In genomic region chr12:32755654-32756475, GRCh38 we compare ENCODE assay signal across 8 cellular contexts. TPM values are rescaled to one million over a fixed set of nuclear protein-coding genes. Genes with fewer than 3 reads are reported as not detected.
DNase-seq lines count a peak whose midpoint lies in the region; ATAC-seq lines count a peak whose summit lies in the region.

Gene YARS2, minus strand, starts transcription at chr12:32755897. Its CDS starts 23 bp downstream, at chr12:32755874.

- H3K4me3 ChIP-seq in GM23248 = peak within 1 kb of the TSS; percentile 99

- peak within 1 kb of the TSS; percentile 94 for H3K27ac ChIP-seq in GM23248

- H3K9me3 ChIP-seq in GM23248 (ENCODE audit: low read depth) = no peaks in the 10 kb centered on the region

- peak; percentile 92 for ATAC-seq in activated T-helper 17 cell treated with anti-CD3 and anti-CD28 coated beads, Interleukin-2, amount 50 U/mL, for 72 hours (replicated peaks)
- ATAC-seq in natural killer cell treated with Interleukin-12 subunit alpha and Interleukin-12 subunit beta and Interleukin-15 and Interleukin-18, amount 100 ng/mL, for 72 hours = peak; percentile 96 to 97

- H3K36me3 ChIP-seq in GM23248 (ENCODE audit: low read depth) = peaks cover 15% of the 10 kb centered on the region

- no peaks in the 10 kb centered on the region for H3K9me3 Mint-ChIP-seq in activated T-helper 17 cell treated with anti-CD3 and anti-CD28 coated beads, Interleukin-2, amount 50 U/mL, for 72 hours
- no peaks in the 10 kb centered on the region for H3K9me3 Mint-ChIP-seq in natural killer cell treated with Interleukin-12 subunit alpha and Interleukin-12 subunit beta and Interleukin-15 and Interleukin-18, amount 100 ng/mL, for 72 hours
- no peaks in the 10 kb centered on the region for H3K9me3 Mint-ChIP-seq in stimulated activated naive CD8-positive, alpha-beta T cell treated with anti-CD3 and anti-CD28 coated beads, Interleukin-15, Interleukin-2, amounts not matched to agents 100 ng/mL and 50 ng/mL, for 24 hours

- H3K36me3 Mint-ChIP-seq in activated T-helper 17 cell treated with anti-CD3 and anti-CD28 coated beads, Interleukin-2, amount 50 U/mL, for 72 hours (ENCODE audit: low read depth) = peaks cover 36% of the 10 kb centered on the region
- peaks cover 6% of the 10 kb centered on the region for H3K36me3 Mint-ChIP-seq in natural killer cell treated with Interleukin-12 subunit alpha and Interleukin-12 subunit beta and Interleukin-15 and Interleukin-18, amount 100 ng/mL, for 72 hours
- H3K36me3 Mint-ChIP-seq in stimulated activated naive CD8-positive, alpha-beta T cell treated with anti-CD3 and anti-CD28 coated beads, Interleukin-15, Interleukin-2, amounts not matched to agents 100 ng/mL and 50 ng/mL, for 24 hours (ENCODE audit: low read depth) = peaks cover 23% of the 10 kb centered on the region

- WGBS in GM23248 (ENCODE audit: low coverage in 1 of 2, low lambda C conversion rate in 2 of 2, missing lambda C conversion rate in 2 of 2), 2 experiments = 0 to 1% methylated on average over 35 to 39 of the region's 39 CpGs

- no peaks in the 10 kb centered on the region for H3K27me3 Mint-ChIP-seq in activated T-helper 17 cell treated with anti-CD3 and anti-CD28 coated beads, Interleukin-2, amount 50 U/mL, for 72 hours
- H3K27me3 Mint-ChIP-seq in natural killer cell treated with Interleukin-12 subunit alpha and Interleukin-12 subunit beta and Interleukin-15 and Interleukin-18, amount 100 ng/mL, for 72 hours = peaks cover 2 to 9% of the 10 kb centered on the region in 2 donors
- H3K27me3 Mint-ChIP-seq in stimulated activated naive CD8-positive, alpha-beta T cell treated with anti-CD3 and anti-CD28 coated beads, Interleukin-15, Interleukin-2, amounts not matched to agents 100 ng/mL and 50 ng/mL, for 24 hours = no peaks in the 10 kb centered on the region

- H2AFZ ChIP-seq in GM23248 = peak within 1 kb of the TSS; percentile 100

- DNase-seq in Daoy (ENCODE audit: low read depth) = peak; percentile 98
- peak; percentile 99 for DNase-seq in GM23248
- peak; percentile 98 for DNase-seq in LHCN-M2 (ENCODE audit: low read depth)
- DNase-seq in RPMI8226 = peak; percentile 97
- peak; percentile 99 for DNase-seq in fibroblast of peridontal ligament (ENCODE audit: extremely low read depth)
- peak; percentile 95 for DNase-seq in natural killer cell treated with Interleukin-12 subunit alpha and Interleukin-12 subunit beta and Interleukin-15 and Interleukin-18, amount 100 ng/mL, for 72 hours (ENCODE audit: low spot score)

- H3K27ac Mint-ChIP-seq in activated T-helper 17 cell treated with anti-CD3 and anti-CD28 coated beads, Interleukin-2, amount 50 U/mL, for 72 hours = peak within 1 kb of the TSS; percentile 87
- peak within 1 kb of the TSS; percentile 88 to 90 for H3K27ac Mint-ChIP-seq in natural killer cell treated with Interleukin-12 subunit alpha and Interleukin-12 subunit beta and Interleukin-15 and Interleukin-18, amount 100 ng/mL, for 72 hours
- H3K27ac Mint-ChIP-seq in stimulated activated naive CD8-positive, alpha-beta T cell treated with anti-CD3 and anti-CD28 coated beads, Interleukin-15, Interleukin-2, amounts not matched to agents 100 ng/mL and 50 ng/mL, for 24 hours = peak within 1 kb of the TSS; percentile 93

- H3K79me2 ChIP-seq in GM23248 (ENCODE audit: insufficient read depth) = peaks cover 35% of the 10 kb centered on the region

- H3K4me1 ChIP-seq in GM23248 (ENCODE audit: insufficient read depth) = peaks cover 16% of the 10 kb centered on the region; the same call in 1 of the 2 replicates

- no peaks in the 10 kb centered on the region for H3K9me2 ChIP-seq in GM23248 (ENCODE audit: insufficient read depth)

- no peaks in the 10 kb centered on the region for H4K20me1 ChIP-seq in GM23248 (ENCODE audit: insufficient read depth)

- H3K4me1 Mint-ChIP-seq in activated T-helper 17 cell treated with anti-CD3 and anti-CD28 coated beads, Interleukin-2, amount 50 U/mL, for 72 hours = peaks cover 10% of the 10 kb centered on the region
- H3K4me1 Mint-ChIP-seq in natural killer cell treated with Interleukin-12 subunit alpha and Interleukin-12 subunit beta and Interleukin-15 and Interleukin-18, amount 100 ng/mL, for 72 hours (ENCODE audit: low read depth in 2 of 2) = peaks cover 13 to 15% of the 10 kb centered on the region in 2 donors
- H3K4me1 Mint-ChIP-seq in stimulated activated naive CD8-positive, alpha-beta T cell treated with anti-CD3 and anti-CD28 coated beads, Interleukin-15, Interleukin-2, amounts not matched to agents 100 ng/mL and 50 ng/mL, for 24 hours (ENCODE audit: low read depth) = peaks cover 21% of the 10 kb centered on the region

- in situ Hi-C loops in GM23248 (cut with MboI) = loop anchor here (25.0 kb wide), 1 partner anchor 681 kb away; the partner anchor contains the start of gene SYT10

- peak within 1 kb of the TSS; percentile 94 for H3K4me3 Mint-ChIP-seq in activated T-helper 17 cell treated with anti-CD3 and anti-CD28 coated beads, Interleukin-2, amount 50 U/mL, for 72 hours
- peak within 1 kb of the TSS; percentile 98 for H3K4me3 Mint-ChIP-seq in natural killer cell treated with Interleukin-12 subunit alpha and Interleukin-12 subunit beta and Interleukin-15 and Interleukin-18, amount 100 ng/mL, for 72 hours
- H3K4me3 Mint-ChIP-seq in stimulated activated naive CD8-positive, alpha-beta T cell treated with anti-CD3 and anti-CD28 coated beads, Interleukin-15, Interleukin-2, amounts not matched to agents 100 ng/mL and 50 ng/mL, for 24 hours = peak within 1 kb of the TSS; percentile 92

- H3K27me3 ChIP-seq in GM23248 (replicated peaks; ENCODE audit: insufficient read depth) = no peaks in the 10 kb centered on the region

- H3K9ac ChIP-seq in GM23248 = peak within 1 kb of the TSS; percentile 97

- H3F3A ChIP-seq in GM23248 (ENCODE audit: insufficient read depth) = peaks cover 10% of the 10 kb centered on the region

- peak within 1 kb of the TSS; percentile 100 for H3K4me2 ChIP-seq in GM23248 (ENCODE audit: unreplicated experiment)

RNA-seq across cellular contexts. Expression of gene YARS2, which starts in this region (rescaled TPM):
- total RNA-seq in Daoy (2014; rRNA removed; shearing (Covaris generic)) = 50.4 and 62.5 TPM in 2 replicates
- total RNA-seq in GM23248 (2014; rRNA removed; shearing (Covaris generic)) = 25.4 and 33.1 TPM in 2 replicates
- 30.8 and 34.8 TPM in 2 replicates for polyA plus RNA-seq in GM23248 (2016; fragmentation: Nextera tagmentation; extraction: Ambion mirVana)
- 27.2 and 31.8 TPM in 2 replicates for total RNA-seq in LHCN-M2 (2014; rRNA removed)
- polyA plus RNA-seq in LHCN-M2 (2012) = 17.5 TPM
- 10 to 100 TPM; 19.0 to 37.6 TPM for total RNA-seq in activated T-helper 17 cell treated with anti-CD3 and anti-CD28 coated beads, Interleukin-2, amount 50 U/mL, for 72 hours
- total RNA-seq in natural killer cell treated with Interleukin-12 subunit alpha and Interleukin-12 subunit beta and Interleukin-15 and Interleukin-18, amount 100 ng/mL, for 72 hours = 10 to 100 TPM; 21.9 to 23.6 TPM

Comparison
In these comparisons a context has a peak if more than half of its experiments do, and no peak if none do; other contexts are left out.
1. Peak in every context shown above with its lines: DNase-seq, ATAC-seq, H3K4me3 ChIP-seq and H3K27ac ChIP-seq.